Comparison of ENCODE assay signal across 14 cellular contexts in genomic region chr2:161172901-161173540, GRCh38. TPM values are rescaled to one million over a fixed set of nuclear protein-coding genes. Genes with fewer than 3 reads are reported as not detected.
DNase-seq lines count a peak whose midpoint lies in the region; ATAC-seq and TF ChIP-seq lines count a peak whose summit lies in the region.
"Had no signal": no experiment of that assay in that cellular context is flagged by ENCODE, and none has a peak within 500 bp of the region (broad histone marks: within the 10 kb centered on the region; RNA-seq: fewer than 3 reads in every experiment).

No MANE protein-coding gene starts in this region.

- intact Hi-C loops in activated CD4-positive, alpha-beta T cell treated with anti-CD3 and anti-CD28 coated beads, Interleukin-2, amount 10 ng/mL, durations not matched to agents 24 days and 14 days (cut with micrococcal nuclease) = loop anchor here (1.0 kb wide), 1 partner anchor 96 kb away; no protein-coding TSS in a partner anchor

- no peak for DNase-seq in activated CD4-positive, alpha-beta T cell treated with anti-CD3 and anti-CD28 coated beads, Interleukin-2, amount 10 ng/mL, durations not matched to agents 24 days and 14 days
- DNase-seq in activated CD4-positive, alpha-beta T cell treated with anti-CD3 and anti-CD28 coated beads for 4 hours = no peak
- DNase-seq in inferior parietal cortex (ENCODE audit: extremely low spot score) = peak; percentile 22
- no peak for DNase-seq in NCI-H1105 treated with DMSO at 0.1 percent for 48 hours (lab: John Stamatoyannopoulos, UW)
- no peak for DNase-seq in right atrium auricular region (ENCODE audit: low spot score)
- DNase-seq in NCI-H1092 (lab: John Stamatoyannopoulos, UW) = no peak
- DNase-seq: aorta; GDM1; stimulated activated CD4-positive, alpha-beta T cell treated with anti-CD3 and anti-CD28 coated beads, Interleukin-1b, Interleukin-23, amount 100 ng/mL, for 48 hours; upper lobe of left lung had no signal

- H3K27ac ChIP-seq in right atrium auricular region = no peak overlapping the region
- H3K27ac ChIP-seq: upper lobe of left lung, VCaP had no signal

- H3K36me3 Mint-ChIP-seq in activated CD4-positive, alpha-beta T cell treated with anti-CD3 and anti-CD28 coated beads, Interleukin-2, amount 10 ng/mL, durations not matched to agents 24 days and 14 days (ENCODE audit: low read depth) = peaks cover 79% of the 10 kb centered on the region

- no peaks in the 10 kb centered on the region for H3K27me3 Mint-ChIP-seq in activated CD4-positive, alpha-beta T cell treated with anti-CD3 and anti-CD28 coated beads, Interleukin-2, amount 10 ng/mL, durations not matched to agents 24 days and 14 days

- peak; percentile 62 for ATAC-seq in GM21528 (IDR thresholded peaks at IDR 0.05; ENCODE audit: low FRiP score, unreplicated experiment)
- peak; percentile 47 for ATAC-seq in HG03280 (IDR thresholded peaks at IDR 0.05; ENCODE audit: unreplicated experiment)

- no peaks in the 10 kb centered on the region for H3K9me3 ChIP-seq in right atrium auricular region
- H3K9me3 ChIP-seq: upper lobe of left lung had no signal

- peaks cover 55% of the 10 kb centered on the region for H3K4me1 Mint-ChIP-seq in activated CD4-positive, alpha-beta T cell treated with anti-CD3 and anti-CD28 coated beads, Interleukin-2, amount 10 ng/mL, durations not matched to agents 24 days and 14 days
- H3K4me1 Mint-ChIP-seq: neural crest cell had no signal

- no peaks in the 10 kb centered on the region for H3K36me3 ChIP-seq in right atrium auricular region

- H3K4me3 Mint-ChIP-seq in activated CD4-positive, alpha-beta T cell treated with anti-CD3 and anti-CD28 coated beads, Interleukin-2, amount 10 ng/mL, durations not matched to agents 24 days and 14 days = peak overlapping the region; percentile 34
- H3K4me3 Mint-ChIP-seq: neural crest cell had no signal

- peaks cover 28% of the 10 kb centered on the region for H3K9me3 Mint-ChIP-seq in activated CD4-positive, alpha-beta T cell treated with anti-CD3 and anti-CD28 coated beads, Interleukin-2, amount 10 ng/mL, durations not matched to agents 24 days and 14 days

- H3K27me3 ChIP-seq in right atrium auricular region = no peaks in the 10 kb centered on the region
- H3K27me3 ChIP-seq: upper lobe of left lung had no signal

- H3K27ac Mint-ChIP-seq in activated CD4-positive, alpha-beta T cell treated with anti-CD3 and anti-CD28 coated beads, Interleukin-2, amount 10 ng/mL, durations not matched to agents 24 days and 14 days = peak overlapping the region; percentile 71

- peaks cover 0 to 29% of the 10 kb centered on the region in 2 donors for H3K4me1 ChIP-seq in right atrium auricular region

- TF ChIP-seq CTCF in right atrium auricular region (IDR thresholded peaks at IDR 0.05) = no peak

- no peak overlapping the region for H3K4me3 ChIP-seq in right atrium auricular region
- H3K4me3 ChIP-seq: upper lobe of left lung had no signal

RNA-seq across cellular contexts. Expression of gene TANK, which starts 12.8 kb away (rescaled TPM):
- total RNA-seq in activated CD4-positive, alpha-beta T cell treated with anti-CD3 and anti-CD28 coated beads, Interleukin-2, amount 10 ng/mL, durations not matched to agents 24 days and 14 days = 91.2 and 97.2 TPM in 2 replicates
- total RNA-seq in right atrium auricular region = 10 to 100 TPM; 40.2 to 50.9 TPM
